1 cellular context compared by ENCODE assay signal in the genomic region with DNA sequence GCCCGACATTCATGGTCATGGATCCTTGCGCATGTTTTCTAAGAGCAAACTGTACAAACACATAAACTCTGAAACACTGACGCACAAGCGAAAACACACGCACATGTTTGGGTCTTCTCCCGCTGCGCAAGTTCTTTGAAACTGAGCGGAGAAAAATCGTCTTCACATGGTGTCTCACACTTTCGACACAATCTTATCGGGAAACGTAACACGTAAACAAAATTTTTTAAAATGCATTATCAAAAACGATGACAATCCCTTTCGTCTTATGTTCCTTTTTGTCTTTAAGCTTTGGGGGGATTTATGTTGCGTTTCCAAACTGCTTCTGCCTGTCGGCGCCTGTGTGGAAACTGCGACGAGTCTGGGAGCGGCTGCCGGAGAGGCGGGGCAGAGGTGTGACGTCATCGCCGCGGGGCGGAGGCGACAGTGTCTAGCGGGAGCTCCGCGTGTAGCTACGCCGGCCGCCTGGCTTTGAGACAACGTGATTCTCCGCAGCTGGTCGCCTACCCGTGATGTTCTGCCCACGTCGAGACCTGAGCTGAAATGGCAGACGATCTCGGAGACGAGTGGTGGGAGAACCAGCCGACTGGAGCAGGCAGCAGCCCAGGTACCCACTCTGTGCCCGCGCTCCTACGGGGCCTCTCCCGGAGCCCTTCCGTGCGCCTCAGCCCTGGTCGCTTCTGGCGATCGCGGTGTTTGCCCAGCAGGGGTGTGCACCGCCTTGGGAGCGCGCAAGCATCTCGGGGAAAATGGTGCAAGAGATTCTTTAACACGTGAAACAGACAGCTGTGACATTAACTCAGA.
TF ChIP-seq lines count a peak whose summit lies in the region.

Gene CMSS1 (plus strand): TSS at position 426 of the 804 bp plus-strand sequence.

TF ChIP-seq in HepG2, 621 proteins besides CTCF, POLR2A, EP300 and RAD21 (continued from another document and continues in another):
- TF ChIP-seq ZSCAN9 (CRISPR knock-in tag; IDR thresholded peaks at IDR 0.05; ENCODE audit: borderline replicate concordance): peak; percentile 51; the same call in 1 of the 2 replicates
- no peak for TF ChIP-seq ZNF543 (CRISPR knock-in tag; IDR thresholded peaks at IDR 0.05)
- no peak for TF ChIP-seq XBP1 (CRISPR knock-in tag; IDR thresholded peaks at IDR 0.05)
- no peak for TF ChIP-seq TEAD2 (CRISPR knock-in tag; IDR thresholded peaks at IDR 0.05)
- 0 out of 2 replicates have a peak, but pooled peaks have one; percentile 33 for TF ChIP-seq PAXIP1 (CRISPR knock-in tag; conservative IDR thresholded peaks at IDR 0.05)
- peak; percentile 72; the same call in 1 of the 2 replicates for TF ChIP-seq ZNF33A (CRISPR knock-in tag; IDR thresholded peaks at IDR 0.05; ENCODE audit: borderline replicate concordance)
- no peak for TF ChIP-seq IKZF4 (CRISPR knock-in tag; IDR thresholded peaks at IDR 0.05; ENCODE audit: borderline replicate concordance, low read depth, not compliant biosample characterization)
- TF ChIP-seq ZC3H13 (CRISPR knock-in tag; IDR thresholded peaks at IDR 0.05): 0 out of 2 replicates have a peak, but pooled peaks have one; percentile 63
- TF ChIP-seq U2AF1 (optimal IDR thresholded peaks at IDR 0.05; ENCODE audit: low read depth, low read length): peak; percentile 61
- peak; percentile 63; the same call in 1 of the 2 replicates for TF ChIP-seq ZNF563 (CRISPR knock-in tag; IDR thresholded peaks at IDR 0.05)
- 0 out of 2 replicates have a peak, but pooled peaks have one; percentile 53 for TF ChIP-seq THAP7 (CRISPR knock-in tag; IDR thresholded peaks at IDR 0.05)
- TF ChIP-seq ZNF331 (CRISPR knock-in tag; IDR thresholded peaks at IDR 0.05): peak; percentile 67; the same call in 1 of the 2 replicates
- TF ChIP-seq, protein P1, sequence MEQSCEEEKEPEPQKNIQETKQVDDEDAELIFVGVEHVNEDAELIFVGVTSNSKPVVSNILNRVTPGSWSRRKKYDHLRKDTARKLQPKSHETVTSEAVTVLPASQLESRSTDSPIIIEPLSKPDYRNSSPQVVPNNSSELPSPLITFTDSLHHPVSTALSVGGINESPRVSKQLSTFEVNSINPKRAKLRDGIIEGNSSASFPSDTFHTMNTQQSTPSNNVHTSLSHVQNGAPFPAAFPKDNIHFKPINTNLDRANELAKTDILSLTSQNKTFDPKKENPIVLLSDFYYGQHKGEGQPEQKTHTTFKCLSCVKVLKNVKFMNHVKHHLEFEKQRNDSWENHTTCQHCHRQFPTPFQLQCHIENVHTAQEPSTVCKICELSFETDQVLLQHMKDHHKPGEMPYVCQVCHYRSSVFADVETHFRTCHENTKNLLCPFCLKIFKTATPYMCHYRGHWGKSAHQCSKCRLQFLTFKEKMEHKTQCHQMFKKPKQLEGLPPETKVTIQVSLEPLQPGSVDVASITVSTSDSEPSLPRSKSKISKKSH (CRISPR knock-in tag; IDR thresholded peaks at IDR 0.05; ENCODE audit: borderline replicate concordance): peak; percentile 90
- no peak for TF ChIP-seq BRF2 (CRISPR knock-in tag; IDR thresholded peaks at IDR 0.05)
- no peak; the same call in 1 of the 2 replicates for TF ChIP-seq SMYD3 (CRISPR knock-in tag; IDR thresholded peaks at IDR 0.05)
- TF ChIP-seq ZFX (CRISPR knock-in tag; IDR thresholded peaks at IDR 0.05; ENCODE audit: low read depth): peak; percentile 76
- no peak for TF ChIP-seq NFKBIZ (CRISPR knock-in tag; IDR thresholded peaks at IDR 0.05)
- TF ChIP-seq NCOA2 (CRISPR knock-in tag; IDR thresholded peaks at IDR 0.05): peak; percentile 28; the same call in 1 of the 2 replicates
- TF ChIP-seq NCOR1 (IDR thresholded peaks at IDR 0.05; ENCODE audit: borderline replicate concordance, low read length): peak; percentile 57; the same call in 1 of the 2 replicates
- TF ChIP-seq, protein P2, sequence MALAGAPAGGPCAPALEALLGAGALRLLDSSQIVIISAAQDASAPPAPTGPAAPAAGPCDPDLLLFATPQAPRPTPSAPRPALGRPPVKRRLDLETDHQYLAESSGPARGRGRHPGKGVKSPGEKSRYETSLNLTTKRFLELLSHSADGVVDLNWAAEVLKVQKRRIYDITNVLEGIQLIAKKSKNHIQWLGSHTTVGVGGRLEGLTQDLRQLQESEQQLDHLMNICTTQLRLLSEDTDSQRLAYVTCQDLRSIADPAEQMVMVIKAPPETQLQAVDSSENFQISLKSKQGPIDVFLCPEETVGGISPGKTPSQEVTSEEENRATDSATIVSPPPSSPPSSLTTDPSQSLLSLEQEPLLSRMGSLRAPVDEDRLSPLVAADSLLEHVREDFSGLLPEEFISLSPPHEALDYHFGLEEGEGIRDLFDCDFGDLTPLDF (CRISPR knock-in tag; IDR thresholded peaks at IDR 0.05): peak; percentile 73; the same call in 1 of the 2 replicates
- TF ChIP-seq DMAP1 (CRISPR knock-in tag; IDR thresholded peaks at IDR 0.05): peak; percentile 96
- peak; percentile 62; the same call in 1 of the 2 replicates for TF ChIP-seq ZNF816 (CRISPR knock-in tag; IDR thresholded peaks at IDR 0.05; ENCODE audit: borderline replicate concordance)
- TF ChIP-seq ZFP41 (CRISPR knock-in tag; IDR thresholded peaks at IDR 0.05; ENCODE audit: borderline replicate concordance): 0 out of 2 replicates have a peak, but pooled peaks have one; percentile 60
- TF ChIP-seq IKZF5 (CRISPR knock-in tag; IDR thresholded peaks at IDR 0.05): peak; percentile 70
- TF ChIP-seq ARNTL (CRISPR knock-in tag; IDR thresholded peaks at IDR 0.05): peak; percentile 70; the same call in 1 of the 2 replicates
- 0 out of 2 replicates have a peak, but pooled peaks have one; percentile 47 for TF ChIP-seq JUNB (CRISPR knock-in tag; IDR thresholded peaks at IDR 0.05; ENCODE audit: borderline replicate concordance)
- peak; percentile 72 for TF ChIP-seq FOSL2 (CRISPR knock-in tag; IDR thresholded peaks at IDR 0.05)
- TF ChIP-seq ZZZ3 (CRISPR knock-in tag; IDR thresholded peaks at IDR 0.05; ENCODE audit: borderline replicate concordance): peak; percentile 79; the same call in 1 of the 2 replicates
- TF ChIP-seq EED (CRISPR knock-in tag; IDR thresholded peaks at IDR 0.05): peak; percentile 62; the same call in 1 of the 2 replicates
- no peak for TF ChIP-seq STAT5B (CRISPR knock-in tag; IDR thresholded peaks at IDR 0.05)
- TF ChIP-seq LCORL (IDR thresholded peaks at IDR 0.05): no peak
- peak; percentile 70; the same call in 1 of the 2 replicates for TF ChIP-seq LCORL (CRISPR knock-in tag; IDR thresholded peaks at IDR 0.05)
- peak; percentile 78 for TF ChIP-seq MNT (IDR thresholded peaks at IDR 0.05)
- no peak for TF ChIP-seq HNRNPUL1 (IDR thresholded peaks at IDR 0.05; ENCODE audit: low read depth, low read length)
- peak; percentile 50; the same call in 1 of the 2 replicates for TF ChIP-seq ZNF878 (CRISPR knock-in tag; IDR thresholded peaks at IDR 0.05)
- TF ChIP-seq MATR3 (CRISPR knock-in tag; IDR thresholded peaks at IDR 0.05): no peak
- TF ChIP-seq SOX5 (CRISPR knock-in tag; IDR thresholded peaks at IDR 0.05; ENCODE audit: borderline replicate concordance): no peak
- peak; percentile 78; the same call in 1 of the 2 replicates for TF ChIP-seq ZNF580 (CRISPR knock-in tag; IDR thresholded peaks at IDR 0.05; ENCODE audit: borderline replicate concordance, low read depth)
- TF ChIP-seq ZNF614 (CRISPR knock-in tag; IDR thresholded peaks at IDR 0.05; ENCODE audit: borderline replicate concordance): peak; percentile 37; the same call in 1 of the 2 replicates
- 0 out of 2 replicates have a peak, but pooled peaks have one; percentile 23 for TF ChIP-seq ZNF710 (CRISPR knock-in tag; IDR thresholded peaks at IDR 0.05; ENCODE audit: borderline replicate concordance)
- peak; percentile 38 for TF ChIP-seq GATAD2A (CRISPR knock-in tag; IDR thresholded peaks at IDR 0.05)
- TF ChIP-seq HNRNPK (IDR thresholded peaks at IDR 0.05; ENCODE audit: low read depth, low read length, poor library complexity, severe bottlenecking): no peak
- no peak for TF ChIP-seq ZNF496 (CRISPR knock-in tag; IDR thresholded peaks at IDR 0.05; ENCODE audit: insufficient replicate concordance)
- TF ChIP-seq SRSF4 (IDR thresholded peaks at IDR 0.05; ENCODE audit: low read depth, low read length, poor library complexity, severe bottlenecking): no peak
- 0 out of 2 replicates have a peak, but pooled peaks have one; percentile 75 for TF ChIP-seq ZNF138 (CRISPR knock-in tag; IDR thresholded peaks at IDR 0.05; ENCODE audit: low read depth)
- TF ChIP-seq ZNF883 (CRISPR knock-in tag; IDR thresholded peaks at IDR 0.05; ENCODE audit: not compliant biosample characterization): peak; percentile 46
- no peak for TF ChIP-seq PAF1 (CRISPR knock-in tag; IDR thresholded peaks at IDR 0.05)
- TF ChIP-seq ZFAT (CRISPR knock-in tag; conservative IDR thresholded peaks at IDR 0.05): peak; percentile 100
- no peak for TF ChIP-seq SRSF1 (optimal IDR thresholded peaks at IDR 0.05; ENCODE audit: low read depth, low read length)
